Comparison of ENCODE assay signal across 15 cellular contexts in the genomic region with DNA sequence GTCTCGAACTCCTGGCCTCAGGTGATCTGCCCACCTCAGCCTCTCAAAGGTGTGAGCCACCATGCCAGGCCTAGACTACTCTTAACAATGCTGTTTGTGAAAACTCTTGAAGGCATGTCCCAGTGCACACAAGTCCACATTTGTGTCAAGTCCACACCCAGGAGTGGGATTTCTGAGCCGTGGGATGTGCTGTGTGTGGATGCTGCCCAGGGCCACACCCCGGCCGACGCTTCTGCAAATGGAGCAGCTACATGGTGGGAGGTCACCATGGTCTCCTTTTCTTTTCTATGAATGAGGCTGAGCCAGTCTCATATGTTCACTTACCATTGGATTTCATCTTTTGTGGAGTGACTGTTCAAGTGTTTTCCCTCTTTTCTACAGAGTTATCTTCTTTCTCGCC.
"Had no signal": no experiment of that assay in that cellular context is flagged by ENCODE, and none has a peak within 500 bp of the region (broad histone marks: within the 10 kb centered on the region; RNA-seq: fewer than 3 reads in every experiment).

No MANE protein-coding gene starts in this region.

- H3K36me3 Mint-ChIP-seq: naive thymus-derived CD4-positive, alpha-beta T cell; stimulated activated memory B cell treated with anti-CD40 and anti-IgM and Interleukin-4, amounts not matched to agents 10 μg/mL and 1 μg/mL and 100 μg/mL, for 72 hours; WTC11 had no signal

- ATAC-seq: activated naive CD8-positive, alpha-beta T cell treated with anti-CD3 and anti-CD28 coated beads, Interleukin-2, amount 50 U/mL, for 24 hours; gastroesophageal sphincter; left colon; naive thymus-derived CD4-positive, alpha-beta T cell; psoas muscle; right cardiac atrium; stimulated activated memory B cell treated with anti-CD40 and anti-IgM and Interleukin-4, amounts not matched to agents 10 μg/mL and 1 μg/mL and 100 μg/mL, for 72 hours; WTC11 had no signal

- H3K9me3 Mint-ChIP-seq: activated naive CD8-positive, alpha-beta T cell treated with anti-CD3 and anti-CD28 coated beads, Interleukin-2, amount 50 U/mL, for 24 hours; activated T-helper 2 cell treated with anti-CD3 and anti-CD28 coated beads, Interferon-gamma antibody, Interleukin-2, Interleukin-4, amounts not matched to agents 10 μg/mL and 5 μg/mL and 100 μg/mL, durations not matched to agents 14 hours and 24 hours and 36 hours; endodermal cell; naive thymus-derived CD4-positive, alpha-beta T cell; stimulated activated memory B cell treated with anti-CD40 and anti-IgM and Interleukin-4, amounts not matched to agents 10 μg/mL and 1 μg/mL and 100 μg/mL, for 72 hours; T-helper 1 cell treated with Interleukin-12 subunit alpha and Interleukin-12 subunit beta and Interleukin-4 antibody, amounts not matched to agents 30 μg/mL and 1 μg/mL, for 36 hours had no signal

- H3K27ac Mint-ChIP-seq: activated naive CD8-positive, alpha-beta T cell treated with anti-CD3 and anti-CD28 coated beads, Interleukin-2, amount 50 U/mL, for 24 hours; activated T-helper 2 cell treated with anti-CD3 and anti-CD28 coated beads, Interferon-gamma antibody, Interleukin-2, Interleukin-4, amounts not matched to agents 10 μg/mL and 5 μg/mL and 100 μg/mL, durations not matched to agents 14 hours and 24 hours and 36 hours; endodermal cell; stimulated activated memory B cell treated with anti-CD40 and anti-IgM and Interleukin-4, amounts not matched to agents 10 μg/mL and 1 μg/mL and 100 μg/mL, for 72 hours; T-helper 1 cell treated with Interleukin-12 subunit alpha and Interleukin-12 subunit beta and Interleukin-4 antibody, amounts not matched to agents 30 μg/mL and 1 μg/mL, for 36 hours; WTC11 had no signal

- DNase-seq: activated CD4-positive, alpha-beta T cell treated with anti-CD3 and anti-CD28 coated beads, Interleukin-2, amount 50 U/mL, for 48 hours; activated naive CD4-positive, alpha-beta T cell treated with Interleukin-2 at 50 U/mL for 16 hours; activated naive CD8-positive, alpha-beta T cell treated with anti-CD3 and anti-CD28 coated beads, Interleukin-2, amount 50 U/mL, for 24 hours; cortex of kidney; endodermal cell; left colon; naive thymus-derived CD4-positive, alpha-beta T cell; right cardiac atrium; T1000 had no signal

- H3K4me3 Mint-ChIP-seq: activated naive CD8-positive, alpha-beta T cell treated with anti-CD3 and anti-CD28 coated beads, Interleukin-2, amount 50 U/mL, for 24 hours; endodermal cell; stimulated activated memory B cell treated with anti-CD40 and anti-IgM and Interleukin-4, amounts not matched to agents 10 μg/mL and 1 μg/mL and 100 μg/mL, for 72 hours; T-helper 1 cell treated with Interleukin-12 subunit alpha and Interleukin-12 subunit beta and Interleukin-4 antibody, amounts not matched to agents 30 μg/mL and 1 μg/mL, for 36 hours; WTC11 had no signal

- H3K27me3 Mint-ChIP-seq: activated naive CD8-positive, alpha-beta T cell treated with anti-CD3 and anti-CD28 coated beads, Interleukin-2, amount 50 U/mL, for 24 hours had no signal
